ENCODE assay signal across 31 cellular contexts in genomic region chr12:49534806-49535278, GRCh38. TPM values are rescaled to one million over a fixed set of nuclear protein-coding genes. Genes with fewer than 3 reads are reported as not detected.
DNase-seq lines count a peak whose midpoint lies in the region; ATAC-seq and TF ChIP-seq lines count a peak whose summit lies in the region.
"Had no signal": no experiment of that assay in that cellular context is flagged by ENCODE, and none has a peak within 500 bp of the region (broad histone marks: within the 10 kb centered on the region; RNA-seq: fewer than 3 reads in every experiment).

No MANE protein-coding gene starts in this region.

- peaks cover 5% of the 10 kb centered on the region for H3K36me3 Mint-ChIP-seq in central memory CD8-positive, alpha-beta T cell (ENCODE audit: insufficient read depth)
- no peaks in the 10 kb centered on the region for H3K36me3 Mint-ChIP-seq in neural crest cell (ENCODE audit: low read depth)
- no peaks in the 10 kb centered on the region for H3K36me3 Mint-ChIP-seq in endothelial cell (ENCODE audit: low read depth, unreplicated experiment)
- H3K36me3 Mint-ChIP-seq: naive B cell; stimulated activated effector memory CD8-positive, alpha-beta T cell treated with anti-CD3 and anti-CD28 coated beads, Interleukin-12 subunit alpha, Interleukin-12 subunit beta, amount 100 ng/mL, for 72 hours had no signal

- RAD21 ChIA-PET in HCT116 (lab: Charles Lee; ENCODE audit: low non-redundant PET in 1 of 2, low total read pairs in 2 of 2, uncharacterized antibody in 2 of 2, unreplicated experiment in 2 of 2) = no interaction called here

- H3K79me2 ChIP-seq in HCT116 (ENCODE audit: insufficient read depth, low read length) = peaks cover 6% of the 10 kb centered on the region

- no peak overlapping the region for H3K9ac ChIP-seq in HCT116 (ENCODE audit: low read length)
- H3K9ac ChIP-seq: BLaER1, KMS-11 had no signal

- peak overlapping the region; percentile 44 for H3K27ac ChIP-seq in HCT116 (ENCODE audit: low read depth, low read length)
- H3K27ac ChIP-seq: BLaER1, gastroesophageal sphincter, KMS-11, left ventricle myocardium inferior, pancreas, suprapubic skin, upper lobe of right lung had no signal

- DNase-seq in BE2C (peak; percentile 45), HCT116 (ENCODE audit: low read depth, low spot score) (no peak), neural crest cell (ENCODE audit: low read depth, low spot score) (no peak), NOMO-1 treated with DMSO at 0.1 percent for 48 hours (lab: John Stamatoyannopoulos, UW; ENCODE audit: unreplicated experiment) (no peak), endothelial cell (ENCODE audit: low spot score) (no peak), NCI-H2171 (lab: John Stamatoyannopoulos, UW) (no peak)
- no peak for DNase-seq in central memory CD8-positive, alpha-beta T cell (ENCODE audit: low spot score in 2 of 2)
- DNase-seq in stimulated activated CD4-positive, alpha-beta T cell treated with anti-CD3 and anti-CD28 coated beads, Interleukin-2, amount 100 ng/mL, for 24 hours = no peak
- DNase-seq: activated CD4-positive, alpha-beta T cell treated with anti-CD3 and anti-CD28 coated beads for 1 hour; activated CD8-positive, alpha-beta T cell treated with anti-CD3 and anti-CD28 coated beads, Interleukin-2, amount 10 ng/mL, durations not matched to agents 7 days and 5 days; activated gamma-delta T cell; activated T-cell treated with anti-CD3 and anti-CD28 coated beads, Interleukin-2, amount 50 U/mL, for 1 hour; left ventricle myocardium inferior; MM.1S; naive B cell; NCI-H2081 treated with DMSO at 0.1 percent for 48 hours; NCI-H510A; pancreas; right cardiac atrium; RPMI8226; stimulated activated CD4-positive, alpha-beta T cell treated with anti-CD3 and anti-CD28 coated beads, Interleukin-12 subunit alpha, Interleukin-12 subunit beta, amount 100 ng/mL, for 4 hours; stimulated activated CD4-positive, alpha-beta T cell treated with anti-CD3 and anti-CD28 coated beads, Interleukin-4, amount 100 ng/mL, for 24 hours; T-helper 2 cell; upper lobe of right lung had no signal

- H3K9me2 ChIP-seq in HCT116 (ENCODE audit: insufficient read depth) = no peaks in the 10 kb centered on the region

- intact Hi-C loops in HCT116 (cut with micrococcal nuclease) = no loop called here

- no peak overlapping the region for H3K4me3 ChIP-seq in BE2C (ENCODE audit: low read depth, low read length)
- H3K4me3 ChIP-seq in HCT116 (replicated peaks in 1 of 2; ENCODE audit: low read depth in 1 of 2, low read length in 2 of 2) = no peak overlapping the region
- H3K4me3 ChIP-seq: BLaER1, gastroesophageal sphincter, HAP-1, left ventricle myocardium inferior, pancreas, suprapubic skin, upper lobe of right lung had no signal

- no peaks in the 10 kb centered on the region for H3K9me3 Mint-ChIP-seq in central memory CD8-positive, alpha-beta T cell
- H3K9me3 Mint-ChIP-seq in neural crest cell = no peaks in the 10 kb centered on the region
- H3K9me3 Mint-ChIP-seq in endothelial cell (ENCODE audit: unreplicated experiment) = no peaks in the 10 kb centered on the region
- H3K9me3 Mint-ChIP-seq: dendritic cell treated with granulocyte-macrophage colony-stimulating factor and Interleukin-4, amounts not matched to agents 40 ng/mL and 50 ng/mL, for 4 days; naive B cell; stimulated activated effector memory CD8-positive, alpha-beta T cell treated with anti-CD3 and anti-CD28 coated beads, Interleukin-12 subunit alpha, Interleukin-12 subunit beta, amount 100 ng/mL, for 72 hours had no signal

- no TSS peak for BruUV-seq in HCT116 (replicated peaks; lab: Mats Ljungman, UMichigan)

- H3K36me3 ChIP-seq in BE2C = no peaks in the 10 kb centered on the region
- H3K36me3 ChIP-seq in HCT116 (ENCODE audit: control insufficient read depth in 1 of 2, insufficient read depth in 2 of 2, low read length in 2 of 2) = no peaks in the 10 kb centered on the region
- H3K36me3 ChIP-seq: BLaER1, gastroesophageal sphincter, HAP-1, left ventricle myocardium inferior, pancreas, suprapubic skin, upper lobe of right lung had no signal

- CTCF ChIA-PET in HCT116 (lab: Charles Lee) = interaction anchor here (2.2 kb wide), 1 partner anchor 176 kb away, joined by 8 read pairs; no protein-coding TSS in a partner anchor

- H3K4me2 ChIP-seq in HCT116 (ENCODE audit: low read length) = no peak overlapping the region
- H3K4me2 ChIP-seq: BLaER1, KMS-11 had no signal

- no peak for TF ChIP-seq POLR2A in HCT116 (IDR thresholded peaks at IDR 0.05; ENCODE audit: borderline replicate concordance, extremely low read depth, insufficient read depth, insufficient read length)

- POLR2A ChIA-PET in HCT116 (lab: Charles Lee) = interaction anchor here (1.0 to 1.2 kb wide), 2 partner anchors 19 to 212 kb away, joined by 3 read pairs; partner anchors contain the start of gene TROAP

- H3K9me3 ChIP-seq in BE2C (no peaks in the 10 kb centered on the region), HCT116 (ENCODE audit: control insufficient read depth in 1 of 2, insufficient read depth in 1 of 2, low read depth in 1 of 2, low read length in 2 of 2) (no peaks in the 10 kb centered on the region)
- H3K9me3 ChIP-seq: BLaER1, gastroesophageal sphincter, HAP-1, left ventricle myocardium inferior, pancreas, suprapubic skin, upper lobe of right lung had no signal

- peak overlapping the region; percentile 48 for H3K27ac Mint-ChIP-seq in central memory CD8-positive, alpha-beta T cell (ENCODE audit: low read depth)
- H3K27ac Mint-ChIP-seq in neural crest cell (ENCODE audit: unreplicated experiment) = no peak overlapping the region
- H3K27ac Mint-ChIP-seq in endothelial cell (ENCODE audit: unreplicated experiment) = no peak overlapping the region
- H3K27ac Mint-ChIP-seq: activated CD8-positive, alpha-beta T cell treated with anti-CD3 and anti-CD28 coated beads, Interleukin-2, amount 10 ng/mL, durations not matched to agents 7 days and 5 days; dendritic cell treated with granulocyte-macrophage colony-stimulating factor and Interleukin-4, amounts not matched to agents 40 ng/mL and 50 ng/mL, for 4 days; stimulated activated effector memory CD8-positive, alpha-beta T cell treated with anti-CD3 and anti-CD28 coated beads, Interleukin-12 subunit alpha, Interleukin-12 subunit beta, amount 100 ng/mL, for 72 hours had no signal

- no peaks in the 10 kb centered on the region for H3K4me1 Mint-ChIP-seq in central memory CD8-positive, alpha-beta T cell
- H3K4me1 Mint-ChIP-seq in neural crest cell (peaks cover 5% of the 10 kb centered on the region), endothelial cell (ENCODE audit: unreplicated experiment) (peaks cover 4% of the 10 kb centered on the region)
- H3K4me1 Mint-ChIP-seq: stimulated activated effector memory CD8-positive, alpha-beta T cell treated with anti-CD3 and anti-CD28 coated beads, Interleukin-12 subunit alpha, Interleukin-12 subunit beta, amount 100 ng/mL, for 72 hours had no signal

- no peak for TF ChIP-seq RAD21 in HCT116 (IDR thresholded peaks at IDR 0.05; ENCODE audit: low read depth)

- peaks cover 2% of the 10 kb centered on the region; the same call in 1 of the 2 replicates for H3K4me1 ChIP-seq in BE2C
- H3K4me1 ChIP-seq in HCT116 (ENCODE audit: control insufficient read depth in 1 of 2, insufficient read depth in 2 of 2, low read length in 2 of 2) = peaks cover 31 to 41% of the 10 kb centered on the region in 2 experiments

- no peak overlapping the region for H3K4me3 Mint-ChIP-seq in central memory CD8-positive, alpha-beta T cell
- H3K4me3 Mint-ChIP-seq in neural crest cell (peak overlapping the region; percentile 14), endothelial cell (ENCODE audit: unreplicated experiment) (no peak overlapping the region)
- H3K4me3 Mint-ChIP-seq: activated CD8-positive, alpha-beta T cell treated with anti-CD3 and anti-CD28 coated beads, Interleukin-2, amount 10 ng/mL, durations not matched to agents 7 days and 5 days; dendritic cell treated with granulocyte-macrophage colony-stimulating factor and Interleukin-4, amounts not matched to agents 40 ng/mL and 50 ng/mL, for 4 days; stimulated activated effector memory CD8-positive, alpha-beta T cell treated with anti-CD3 and anti-CD28 coated beads, Interleukin-12 subunit alpha, Interleukin-12 subunit beta, amount 100 ng/mL, for 72 hours had no signal

- H4K20me1 ChIP-seq in HCT116 (ENCODE audit: insufficient read depth) = no peaks in the 10 kb centered on the region

- H3K27me3 Mint-ChIP-seq in central memory CD8-positive, alpha-beta T cell = no peaks in the 10 kb centered on the region
- peaks cover 59% of the 10 kb centered on the region for H3K27me3 Mint-ChIP-seq in neural crest cell (ENCODE audit: low read depth)
- peaks cover 15% of the 10 kb centered on the region for H3K27me3 Mint-ChIP-seq in endothelial cell (ENCODE audit: unreplicated experiment)

- H3K27me3 ChIP-seq in BE2C (peaks cover 28% of the 10 kb centered on the region), HCT116 (ENCODE audit: insufficient read depth, low read length) (no peaks in the 10 kb centered on the region)
- H3K27me3 ChIP-seq: pancreas had no signal

- no peak overlapping the region for H2AFZ ChIP-seq in HCT116 (ENCODE audit: low read depth, low read length, poor library complexity, severe bottlenecking)

- no peak for ATAC-seq in HCT116
- ATAC-seq in central memory CD8-positive, alpha-beta T cell (replicated peaks; ENCODE audit: extremely low read depth, poor library complexity, severe bottlenecking) = no peak
- ATAC-seq: activated CD8-positive, alpha-beta T cell treated with anti-CD3 and anti-CD28 coated beads, Interleukin-2, amount 10 ng/mL, durations not matched to agents 7 days and 5 days; gastroesophageal sphincter; pancreas; right cardiac atrium; stimulated activated effector memory CD8-positive, alpha-beta T cell treated with anti-CD3 and anti-CD28 coated beads, Interleukin-12 subunit alpha, Interleukin-12 subunit beta, amount 100 ng/mL, for 72 hours; upper lobe of right lung had no signal

- TF ChIP-seq CTCF in BE2C (IDR thresholded peaks at IDR 0.05; ENCODE audit: low read depth, low read length) (no peak), HCT116 (IDR thresholded peaks at IDR 0.05 in 2 of 3, conservative IDR thresholded peaks at IDR 0.05 in 1 of 3; ENCODE audit: borderline replicate concordance in 1 of 3, insufficient read depth in 1 of 3, low read depth in 2 of 3, low read length in 2 of 3) (no peak), neural crest cell (conservative IDR thresholded peaks at IDR 0.05) (no peak), endothelial cell (IDR thresholded peaks at IDR 0.05; ENCODE audit: unreplicated experiment) (no peak)

TF ChIP-seq in HCT116, 20 proteins besides CTCF, POLR2A, EP300 and RAD21 (continues in another document):
- no peak for TF ChIP-seq YY1 (IDR thresholded peaks at IDR 0.05; ENCODE audit: extremely low read depth, insufficient replicate concordance, low read depth, low read length)

RNA-seq across cellular contexts. Expression of gene KCNH3, which starts 4.0 kb away (rescaled TPM):
- 0.52 TPM for polyA plus RNA-seq in BE2C (2012; ENCODE audit: insufficient read depth, insufficient read length, low read depth)
- total RNA-seq in HCT116 (2021; ENCODE audit: unreplicated experiment) = 35.3 TPM
- polyA plus RNA-seq in HCT116 (2012) = 20.4 and 22.5 TPM in 2 replicates
- total RNA-seq in neural crest cell = 0.16 and 0.34 TPM in 2 replicates
- total RNA-seq in endothelial cell (ENCODE audit: unreplicated experiment) = 0.15 TPM

RNA-seq across cellular contexts. Expression of gene MCRS1, which starts 33.1 kb away (rescaled TPM):
- polyA plus RNA-seq in BE2C (2012; ENCODE audit: insufficient read depth, insufficient read length, low read depth) = 104 TPM
- 91.9 TPM for total RNA-seq in HCT116 (2021; ENCODE audit: unreplicated experiment)
- 72.1 and 82.4 TPM in 2 replicates for polyA plus RNA-seq in HCT116 (2012)
- 89.6 and 95.3 TPM in 2 replicates for total RNA-seq in neural crest cell
- total RNA-seq in endothelial cell (ENCODE audit: unreplicated experiment) = 60.8 TPM

Comparison
In these comparisons a context has a peak if more than half of its experiments do, and no peak if none do; other contexts are left out.
1. RNA of gene KCNH3, which starts 4.0 kb away (total RNA-seq): 35.3 TPM in HCT116 (single experiment); 0.16 to 0.34 TPM in neural crest cell and 0.15 TPM in endothelial cell (single experiment); every median in the first group is over 10 times any median in the second.